ENCODE assay signal across 19 cellular contexts in genomic region chr7:157005456-157006204, GRCh38. TPM values are rescaled to one million over a fixed set of nuclear protein-coding genes. Genes with fewer than 3 reads are reported as not detected.
DNase-seq lines count a peak whose midpoint lies in the region; ATAC-seq, FAIRE-seq and TF ChIP-seq lines count a peak whose summit lies in the region.
"Had no signal": no experiment of that assay in that cellular context is flagged by ENCODE, and none has a peak within 500 bp of the region (broad histone marks: within the 10 kb centered on the region; RNA-seq: fewer than 3 reads in every experiment).

No MANE protein-coding gene starts in this region.

- H3K27me3 ChIP-seq in GM23338 (ENCODE audit: insufficient read depth) (peaks cover 97% of the 10 kb centered on the region), endothelial cell of umbilical vein (ENCODE audit: control insufficient read depth in 2 of 2, insufficient read depth in 2 of 2, low read length in 2 of 2) (peaks cover 70 to 96% of the 10 kb centered on the region in 2 experiments)

- H3K9me3 ChIP-seq in endothelial cell of umbilical vein (replicated peaks; ENCODE audit: control insufficient read depth, insufficient read depth, low read length): no peaks in the 10 kb centered on the region
- H3K9me3 ChIP-seq: mucosa of descending colon had no signal

- no peak overlapping the region for H3K4me3 Mint-ChIP-seq in T-helper 2 cell treated with Interferon-gamma antibody and Interleukin-4, amounts not matched to agents 5 μg/mL and 100 μg/mL, for 36 hours
- H3K4me3 Mint-ChIP-seq in GM23338 (peak overlapping the region; percentile 27; the same call in 1 of the 3 replicates), progenitor cell of endocrine pancreas (ENCODE audit: low read depth) (peak overlapping the region; percentile 63)

- no peaks in the 10 kb centered on the region for H3K9me3 Mint-ChIP-seq in T-helper 2 cell treated with Interferon-gamma antibody and Interleukin-4, amounts not matched to agents 5 μg/mL and 100 μg/mL, for 36 hours
- peaks cover 2% of the 10 kb centered on the region; the same call in 1 of the 3 replicates for H3K9me3 Mint-ChIP-seq in GM23338
- H3K9me3 Mint-ChIP-seq in progenitor cell of endocrine pancreas (ENCODE audit: low read depth): no peaks in the 10 kb centered on the region
- H3K9me3 Mint-ChIP-seq: activated naive CD4-positive, alpha-beta T cell treated with anti-CD3 and anti-CD28 coated beads, Interleukin-2, amount 50 U/mL, for 24 hours had no signal

- H3K4me1 Mint-ChIP-seq in T-helper 2 cell treated with Interferon-gamma antibody and Interleukin-4, amounts not matched to agents 5 μg/mL and 100 μg/mL, for 36 hours (ENCODE audit: low read depth): peaks cover 14% of the 10 kb centered on the region
- H3K4me1 Mint-ChIP-seq in GM23338 (peaks cover 34% of the 10 kb centered on the region), progenitor cell of endocrine pancreas (ENCODE audit: low read depth) (peaks cover 29% of the 10 kb centered on the region)

- H3K27ac ChIP-seq in GM23338 (ENCODE audit: low read depth) (no peak overlapping the region), endothelial cell of umbilical vein (ENCODE audit: insufficient read depth, low read depth, low read length) (no peak overlapping the region)
- H3K27ac ChIP-seq: BLaER1 treated with 17β-estradiol and CSF1 and Interleukin-3, amounts not matched to agents 10 nM and 100 nM; WERI-Rb-1 had no signal

- no TSS peak for BruUV-seq in endothelial cell of umbilical vein (replicated peaks; lab: Mats Ljungman, UMichigan)

- H3K4me3 ChIP-seq in GM23338: peak overlapping the region; percentile 41
- H3K4me3 ChIP-seq in endothelial cell of umbilical vein (replicated peaks in 1 of 3; ENCODE audit: insufficient read depth in 1 of 3, low read depth in 1 of 3, low read length in 3 of 3): no peak overlapping the region
- H3K4me3 ChIP-seq: BLaER1 treated with 17β-estradiol and CSF1 and Interleukin-3, amounts not matched to agents 10 nM and 100 nM; mucosa of descending colon had no signal

- peaks cover 22% of the 10 kb centered on the region; the same call in 1 of the 2 replicates for H3F3A ChIP-seq in GM23338 (replicated peaks; ENCODE audit: low read depth)

- FAIRE-seq in endothelial cell of umbilical vein (lab: Jason Lieb, UNC): no peak
- FAIRE-seq: small intestine had no signal

- CTCF ChIA-PET in endothelial cell of umbilical vein (lab: Charles Lee): no interaction called here

- H2AFZ ChIP-seq in GM23338 (peak overlapping the region; percentile 69), endothelial cell of umbilical vein (ENCODE audit: low read depth, low read length) (no peak overlapping the region)

- no peaks in the 10 kb centered on the region for H3K79me2 ChIP-seq in GM23338 (replicated peaks; ENCODE audit: insufficient read depth)
- no peaks in the 10 kb centered on the region for H3K79me2 ChIP-seq in endothelial cell of umbilical vein (ENCODE audit: control insufficient read depth, insufficient read depth, low read length)

- H3K27ac Mint-ChIP-seq in T-helper 2 cell treated with Interferon-gamma antibody and Interleukin-4, amounts not matched to agents 5 μg/mL and 100 μg/mL, for 36 hours: peak overlapping the region; percentile 52
- H3K27ac Mint-ChIP-seq in GM23338 (no peak overlapping the region), progenitor cell of endocrine pancreas (no peak overlapping the region)
- H3K27ac Mint-ChIP-seq: activated naive CD4-positive, alpha-beta T cell treated with anti-CD3 and anti-CD28 coated beads, Interleukin-2, amount 50 U/mL, for 24 hours had no signal

- H3K27me3 Mint-ChIP-seq in T-helper 2 cell treated with Interferon-gamma antibody and Interleukin-4, amounts not matched to agents 5 μg/mL and 100 μg/mL, for 36 hours (ENCODE audit: low read depth): peaks cover 76% of the 10 kb centered on the region
- H3K27me3 Mint-ChIP-seq in GM23338 (ENCODE audit: insufficient read depth, low read depth, poor library complexity) (peaks cover 89% of the 10 kb centered on the region), progenitor cell of endocrine pancreas (peaks cover 42% of the 10 kb centered on the region)

- no peak for DNase-seq in T-helper 2 cell treated with Interferon-gamma antibody and Interleukin-4, amounts not matched to agents 5 μg/mL and 100 μg/mL, for 36 hours (ENCODE audit: low spot score)
- no peak for DNase-seq in T-helper 2 cell
- DNase-seq in GM23338 (ENCODE audit: low spot score): peak; percentile 68
- no peak for DNase-seq in endothelial cell of umbilical vein (ENCODE audit: low read depth, low spot score)
- no peak for DNase-seq in progenitor cell of endocrine pancreas (ENCODE audit: low spot score, unreplicated experiment)
- DNase-seq in NCI-H524 (lab: John Stamatoyannopoulos, UW): no peak
- DNase-seq in DMS53 treated with DMSO at 0.1 percent for 48 hours (lab: John Stamatoyannopoulos, UW; ENCODE audit: unreplicated experiment): no peak
- DNase-seq: 8988T; NCI-H2107; NCI-H748 treated with DMSO at 0.1 percent for 48 hours; stimulated activated naive CD4-positive, alpha-beta T cell; WERI-Rb-1 had no signal

- no peaks in the 10 kb centered on the region for H3K36me3 Mint-ChIP-seq in T-helper 2 cell treated with Interferon-gamma antibody and Interleukin-4, amounts not matched to agents 5 μg/mL and 100 μg/mL, for 36 hours (ENCODE audit: low read depth)
- H3K36me3 Mint-ChIP-seq in GM23338 (ENCODE audit: low read depth): no peaks in the 10 kb centered on the region
- H3K36me3 Mint-ChIP-seq in progenitor cell of endocrine pancreas (ENCODE audit: insufficient read depth): peaks cover 18% of the 10 kb centered on the region
- H3K36me3 Mint-ChIP-seq: activated naive CD4-positive, alpha-beta T cell treated with anti-CD3 and anti-CD28 coated beads, Interleukin-2, amount 50 U/mL, for 24 hours had no signal

- peaks cover 31% of the 10 kb centered on the region for H4K20me1 ChIP-seq in GM23338 (replicated peaks; ENCODE audit: insufficient read depth)
- no peaks in the 10 kb centered on the region for H4K20me1 ChIP-seq in endothelial cell of umbilical vein (replicated peaks; ENCODE audit: control insufficient read depth, extremely low read depth, insufficient read depth, low read length)

- POLR2A ChIA-PET in endothelial cell of umbilical vein (lab: Charles Lee): no interaction called here

- no peak for TF ChIP-seq CTCF in GM23338 (conservative IDR thresholded peaks at IDR 0.05; ENCODE audit: low read depth in 2 of 2)
- TF ChIP-seq CTCF in endothelial cell of umbilical vein (IDR thresholded peaks at IDR 0.05; ENCODE audit: extremely low read depth in 1 of 2, insufficient read depth in 1 of 2, low read depth in 1 of 2, low read length in 2 of 2): no peak
- no peak for TF ChIP-seq CTCF in progenitor cell of endocrine pancreas (IDR thresholded peaks at IDR 0.05; ENCODE audit: unreplicated experiment)

- intact Hi-C loops in endothelial cell of umbilical vein (cut with micrococcal nuclease): no loop called here

- peaks cover 63% of the 10 kb centered on the region for H3K4me1 ChIP-seq in GM23338 (ENCODE audit: insufficient read depth)
- H3K4me1 ChIP-seq in endothelial cell of umbilical vein (ENCODE audit: control insufficient read depth, extremely low read depth, insufficient read depth, low read length): peaks cover 3% of the 10 kb centered on the region

- H3K36me3 ChIP-seq in GM23338 (ENCODE audit: insufficient read depth) (no peaks in the 10 kb centered on the region), endothelial cell of umbilical vein (ENCODE audit: control insufficient read depth in 2 of 2, extremely low read depth in 1 of 2, insufficient read depth in 2 of 2, low read length in 2 of 2) (no peaks in the 10 kb centered on the region)
- H3K36me3 ChIP-seq: BLaER1 treated with 17β-estradiol and CSF1 and Interleukin-3, amounts not matched to agents 10 nM and 100 nM had no signal

- H3K9me1 ChIP-seq in endothelial cell of umbilical vein (replicated peaks; ENCODE audit: control insufficient read depth, extremely low read depth, insufficient read depth, low read length): no peaks in the 10 kb centered on the region

- no peak overlapping the region for H3K9ac ChIP-seq in endothelial cell of umbilical vein (replicated peaks; ENCODE audit: extremely low read depth, insufficient read depth, low read length)
- H3K9ac ChIP-seq: BLaER1 treated with 17β-estradiol and CSF1 and Interleukin-3, amounts not matched to agents 10 nM and 100 nM had no signal

- peak overlapping the region; percentile 67 for H3K4me2 ChIP-seq in GM23338
- H3K4me2 ChIP-seq in endothelial cell of umbilical vein (ENCODE audit: insufficient read depth, low read length): no peak overlapping the region
- H3K4me2 ChIP-seq: BLaER1 treated with 17β-estradiol and CSF1 and Interleukin-3, amounts not matched to agents 10 nM and 100 nM had no signal

- TF ChIP-seq POLR2A in endothelial cell of umbilical vein (IDR thresholded peaks at IDR 0.05; ENCODE audit: low read depth, low read length): no peak

- dilution Hi-C loops in endothelial cell of umbilical vein (cut with MboI; ENCODE audit: extremely low pct_ligation_motif_present, low sequenced_read_pairs): no loop called here

- ATAC-seq in GM23338 (no peak; the same call in 2 of the 3 replicates), HG02759 (IDR thresholded peaks at IDR 0.05; ENCODE audit: unreplicated experiment) (no peak)

- no peaks in the 10 kb centered on the region for H3K9me2 ChIP-seq in GM23338 (ENCODE audit: insufficient read depth)

RNA-seq across cellular contexts. Expression of gene MNX1, which starts 4.8 kb away (rescaled TPM):
- total RNA-seq in GM23338 (2014; rRNA removed; shearing (Covaris generic)): 0.14 TPM in 1 of 2 replicates, not detected in the other
- 0.14 and 0.24 TPM in 2 replicates for polyA plus RNA-seq in GM23338 (2016; fragmentation: Nextera tagmentation; extraction: Ambion mirVana)
- total RNA-seq in endothelial cell of umbilical vein: not detected in 2 replicates
- not detected in 2 replicates for polyA plus RNA-seq in endothelial cell of umbilical vein
- polyA plus RNA-seq in endothelial cell of umbilical vein (2011; cell fraction: cytosol; rRNA removed): not detected in 2 replicates
- polyA plus RNA-seq in endothelial cell of umbilical vein (2011; cell fraction: nucleus; rRNA removed): not detected in 2 replicates
- polyA plus RNA-seq in endothelial cell of umbilical vein (2012): not detected in 2 replicates
- not detected in 2 replicates for polyA minus RNA-seq in endothelial cell of umbilical vein
- polyA minus RNA-seq in endothelial cell of umbilical vein (2011; cell fraction: cytosol; rRNA and poly(A)+ RNA removed): 1.2 TPM
- polyA minus RNA-seq in endothelial cell of umbilical vein (2011; cell fraction: nucleus; rRNA and poly(A)+ RNA removed): not detected in 2 replicates
- total RNA-seq in progenitor cell of endocrine pancreas: 86.5 and 103 TPM in 2 replicates
- total RNA-seq: omental fat pad, urinary bladder had no signal
- polyA plus RNA-seq: urinary bladder had no signal

RNA-seq across cellular contexts. Expression of gene NOM1, which starts 56.1 kb away (rescaled TPM):
- 33.1 and 36.5 TPM in 2 replicates for total RNA-seq in GM23338 (2014; rRNA removed; shearing (Covaris generic))
- polyA plus RNA-seq in GM23338 (2016; fragmentation: Nextera tagmentation; extraction: Ambion mirVana): 17.7 and 18.8 TPM in 2 replicates
- 36.7 and 38.6 TPM in 2 replicates for total RNA-seq in endothelial cell of umbilical vein
- polyA plus RNA-seq in endothelial cell of umbilical vein: 11.7 and 13.7 TPM in 2 replicates
- polyA plus RNA-seq in endothelial cell of umbilical vein (2011; cell fraction: cytosol; rRNA removed): 9.7 and 9.9 TPM in 2 replicates
- 63.6 and 69.5 TPM in 2 replicates for polyA plus RNA-seq in endothelial cell of umbilical vein (2011; cell fraction: nucleus; rRNA removed)
- 14.7 and 21.4 TPM in 2 replicates for polyA plus RNA-seq in endothelial cell of umbilical vein (2012)
- 26.4 and 34.5 TPM in 2 replicates for polyA minus RNA-seq in endothelial cell of umbilical vein
- 15.5 TPM for polyA minus RNA-seq in endothelial cell of umbilical vein (2011; cell fraction: cytosol; rRNA and poly(A)+ RNA removed)
- polyA minus RNA-seq in endothelial cell of umbilical vein (2011; cell fraction: nucleus; rRNA and poly(A)+ RNA removed): 35.2 and 63.8 TPM in 2 replicates
- total RNA-seq in progenitor cell of endocrine pancreas: 33.6 and 34.4 TPM in 2 replicates

Comparison
In these comparisons a context has a peak if more than half of its experiments do, and no peak if none do; other contexts are left out.
1. RNA of gene MNX1, which starts 4.8 kb away (total RNA-seq): 86.5 to 103 TPM in progenitor cell of endocrine pancreas; 0.14 TPM in GM23338 and not detected in endothelial cell of umbilical vein; every median in the first group is over 10 times any median in the second.